ENCODE assay signal across 28 cellular contexts in the genomic region with DNA sequence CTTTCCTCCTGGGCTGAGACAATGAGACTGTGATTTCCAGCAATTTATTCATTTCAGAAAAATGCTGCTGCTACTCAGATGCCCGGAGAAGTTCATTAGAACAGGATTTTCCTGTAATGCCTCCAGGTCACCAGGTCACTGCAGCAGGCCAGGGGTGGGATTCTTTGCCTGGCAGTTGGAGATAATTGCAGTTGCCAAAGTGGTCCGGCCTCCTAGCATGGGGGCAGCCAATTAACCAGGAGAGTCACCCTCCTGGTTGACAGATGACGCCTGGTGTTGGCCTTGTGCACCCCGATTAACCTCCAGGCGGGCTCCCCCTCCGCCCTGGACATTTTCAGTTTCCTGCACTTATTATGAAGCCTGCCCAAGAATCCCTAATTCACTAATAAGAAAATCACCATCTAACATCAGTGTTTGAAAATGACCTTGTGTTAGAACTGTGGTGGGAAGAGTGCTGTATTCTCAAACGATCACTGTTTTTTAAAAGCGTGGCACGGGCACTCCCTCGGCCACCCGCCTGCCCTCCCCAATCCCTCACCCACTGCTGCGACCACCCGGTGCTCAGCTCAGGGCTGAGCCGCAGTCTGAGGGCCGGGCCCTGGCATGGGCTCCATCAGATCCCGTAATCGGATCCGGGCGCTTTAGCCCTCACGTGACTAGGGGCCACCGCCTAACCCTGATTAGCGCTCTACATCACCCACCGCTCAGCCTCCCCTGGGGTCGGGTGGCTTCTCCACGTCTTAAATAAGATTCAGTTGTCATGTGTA. TPM values are rescaled to one million over a fixed set of nuclear protein-coding genes. Genes with fewer than 3 reads are reported as not detected.
DNase-seq lines count a peak whose midpoint lies in the region; ATAC-seq and TF ChIP-seq lines count a peak whose summit lies in the region.
"Had no signal": no experiment of that assay in that cellular context is flagged by ENCODE, and none has a peak within 500 bp of the region (broad histone marks: within the 10 kb centered on the region; RNA-seq: fewer than 3 reads in every experiment).

No MANE protein-coding gene starts in this region.

- no peak overlapping the region for H3T11ph ChIP-seq in H9 (ENCODE audit: low read length)

- no peak overlapping the region for H3K23ac ChIP-seq in H9 (ENCODE audit: insufficient read length, low read depth, low read length)

- no peak overlapping the region for H3K4me2 ChIP-seq in H9 (ENCODE audit: insufficient read depth, insufficient read length, low read length)

- H3K4me3 Mint-ChIP-seq in H9 = no peak overlapping the region
- H3K4me3 Mint-ChIP-seq in naive thymus-derived CD4-positive, alpha-beta T cell = no peak overlapping the region
- H3K4me3 Mint-ChIP-seq: activated CD4-positive, alpha-beta T cell treated with anti-CD3 and anti-CD28 coated beads, Interleukin-2, amount 10 ng/mL, durations not matched to agents 24 days and 14 days; activated T-cell treated with anti-CD3 and anti-CD28 coated beads, Interleukin-2, amount 50 U/mL, for 4 hours; CD4-positive, alpha-beta T cell; dendritic cell treated with granulocyte-macrophage colony-stimulating factor and Interleukin-4, amounts not matched to agents 40 ng/mL and 50 ng/mL, for 4 days; natural killer cell had no signal

- no peak for TF ChIP-seq CTCF in H9 (conservative IDR thresholded peaks at IDR 0.05)

- ATAC-seq in naive thymus-derived CD4-positive, alpha-beta T cell = no peak
- ATAC-seq: activated T-cell treated with anti-CD3 and anti-CD28 coated beads, Interleukin-2, amount 50 U/mL, for 4 hours; natural killer cell; right cardiac atrium had no signal

- peaks cover 7 to 19% of the 10 kb centered on the region in 2 experiments for H3K4me1 Mint-ChIP-seq in H9
- H3K4me1 Mint-ChIP-seq in naive thymus-derived CD4-positive, alpha-beta T cell = peaks cover 0 to 2% (median 0%) of the 10 kb centered on the region in 7 donors
- H3K4me1 Mint-ChIP-seq: activated CD4-positive, alpha-beta T cell treated with anti-CD3 and anti-CD28 coated beads, Interleukin-2, amount 10 ng/mL, durations not matched to agents 24 days and 14 days; natural killer cell had no signal

- no peak overlapping the region for H3K56ac ChIP-seq in H9 (ENCODE audit: insufficient read length, low read depth, low read length)

- H2BK5ac ChIP-seq in H9 (ENCODE audit: insufficient read length, low read length) = no peak overlapping the region

- H3K27ac Mint-ChIP-seq in H9 = no peak overlapping the region
- H3K27ac Mint-ChIP-seq in naive thymus-derived CD4-positive, alpha-beta T cell = no peak overlapping the region
- H3K27ac Mint-ChIP-seq: activated CD4-positive, alpha-beta T cell treated with anti-CD3 and anti-CD28 coated beads, Interleukin-2, amount 10 ng/mL, durations not matched to agents 24 days and 14 days; CD4-positive, alpha-beta T cell; dendritic cell treated with granulocyte-macrophage colony-stimulating factor and Interleukin-4, amounts not matched to agents 40 ng/mL and 50 ng/mL, for 4 days; natural killer cell had no signal

- no peak overlapping the region for H3K9ac ChIP-seq in H9 (ENCODE audit: extremely low read depth, insufficient read length, low read length)
- H3K9ac ChIP-seq: parathyroid adenoma had no signal

- POLR2A ChIA-PET in naive thymus-derived CD4-positive, alpha-beta T cell (lab: Charles Lee) = no interaction called here

- WGBS in H9 (ENCODE audit: extremely low coverage, insufficient read length, low lambda C conversion rate) = no CpG with 5 or more reads among the region's 25 CpGs

- H3K36me3 ChIP-seq in naive thymus-derived CD4-positive, alpha-beta T cell (ENCODE audit: control insufficient read depth in 2 of 3, insufficient read depth in 3 of 3, low read length in 3 of 3) = no peaks in the 10 kb centered on the region
- H3K36me3 ChIP-seq: HAP-1 had no signal

- DNase-seq in H9 (peak; percentile 31), SK-N-DZ (ENCODE audit: low spot score) (peak; percentile 59), left kidney (ENCODE audit: low read depth, low spot score) (peak; percentile 75), retina (peak; percentile 70), LoVo (ENCODE audit: low spot score) (no peak), SW 1271 (lab: John Stamatoyannopoulos, UW) (no peak)
- DNase-seq in naive thymus-derived CD4-positive, alpha-beta T cell = no peak
- DNase-seq: activated CD4-positive, alpha-beta T cell treated with anti-CD3 and anti-CD28 coated beads, Interleukin-2, amount 10 ng/mL, durations not matched to agents 24 days and 14 days; activated gamma-delta T cell treated with Interleukin-2 at 50 U/mL for 16 hours; activated T-cell treated with anti-CD3 and anti-CD28 coated beads, Interleukin-2, amount 50 U/mL, for 4 hours; caudate nucleus; CD4-positive, alpha-beta T cell; KBM-7; MM.1S; natural killer cell; NCI-H2029; NCI-H345; OCI-M1; right cardiac atrium; stimulated activated CD4-positive, alpha-beta T cell treated with anti-CD3 and anti-CD28 coated beads, Interleukin-4, amount 100 ng/mL, for 1 hour; T1000 had no signal

- H2AFZ ChIP-seq in H9 (ENCODE audit: low read length) = no peak overlapping the region
- H2AFZ ChIP-seq: parathyroid adenoma had no signal

- H3K4me1 ChIP-seq in H9 (ENCODE audit: insufficient read depth, low read length) = no peaks in the 10 kb centered on the region
- H3K4me1 ChIP-seq in naive thymus-derived CD4-positive, alpha-beta T cell (ENCODE audit: control insufficient read depth in 2 of 2, insufficient read depth in 2 of 2, low read length in 2 of 2) = no peaks in the 10 kb centered on the region
- H3K4me1 ChIP-seq: HAP-1, parathyroid adenoma had no signal

- no peak overlapping the region for H3K4ac ChIP-seq in H9 (ENCODE audit: low read depth, low read length)

- no peaks in the 10 kb centered on the region for H3K36me3 Mint-ChIP-seq in H9 (ENCODE audit: insufficient read depth in 1 of 3, low read depth in 3 of 3)
- no peaks in the 10 kb centered on the region for H3K36me3 Mint-ChIP-seq in naive thymus-derived CD4-positive, alpha-beta T cell
- H3K36me3 Mint-ChIP-seq: natural killer cell had no signal

- H3K9me3 Mint-ChIP-seq in H9 = peaks cover 0 to 1% of the 10 kb centered on the region in 2 experiments; a peak in 3 of 5 replicates
- peaks cover 0 to 4% (median 0%) of the 10 kb centered on the region in 11 donors for H3K9me3 Mint-ChIP-seq in naive thymus-derived CD4-positive, alpha-beta T cell
- H3K9me3 Mint-ChIP-seq: activated CD4-positive, alpha-beta T cell treated with anti-CD3 and anti-CD28 coated beads, Interleukin-2, amount 10 ng/mL, durations not matched to agents 24 days and 14 days; activated T-cell treated with anti-CD3 and anti-CD28 coated beads, Interleukin-2, amount 50 U/mL, for 4 hours; CD4-positive, alpha-beta T cell; dendritic cell treated with granulocyte-macrophage colony-stimulating factor and Interleukin-4, amounts not matched to agents 40 ng/mL and 50 ng/mL, for 4 days; natural killer cell had no signal

- CTCF ChIA-PET in naive thymus-derived CD4-positive, alpha-beta T cell (lab: Charles Lee) = no interaction called here

- no peak overlapping the region for H3K4me3 ChIP-seq in naive thymus-derived CD4-positive, alpha-beta T cell (ENCODE audit: low read length)
- H3K4me3 ChIP-seq: HAP-1 had no signal

- no peaks in the 10 kb centered on the region for H3K27me3 ChIP-seq in H9 (ENCODE audit: insufficient read depth, low read length)
- no peaks in the 10 kb centered on the region for H3K27me3 ChIP-seq in naive thymus-derived CD4-positive, alpha-beta T cell (ENCODE audit: control insufficient read depth in 2 of 2, insufficient read depth in 2 of 2, low read length in 2 of 2)

- no peak overlapping the region for H4K8ac ChIP-seq in H9 (replicated peaks; ENCODE audit: insufficient read length, low read depth, low read length)

- no peak overlapping the region for H4K5ac ChIP-seq in H9 (ENCODE audit: insufficient read length, low read depth, low read length)

- H2BK15ac ChIP-seq in H9 (ENCODE audit: low read depth, low read length) = no peak overlapping the region

- no peaks in the 10 kb centered on the region for H3K23me2 ChIP-seq in H9 (ENCODE audit: insufficient read length, low read depth, low read length, poor library complexity, severe bottlenecking)

- H4K20me1 ChIP-seq in H9 (ENCODE audit: control insufficient read depth, insufficient read depth, insufficient read length) = no peaks in the 10 kb centered on the region

- H2AK5ac ChIP-seq in H9 (ENCODE audit: insufficient read length, low read length) = no peak overlapping the region

- H3K18ac ChIP-seq in H9 (ENCODE audit: insufficient read length, low read depth, low read length) = no peak overlapping the region

- peaks cover 27% of the 10 kb centered on the region for H3K27me3 Mint-ChIP-seq in H9 (ENCODE audit: low read depth)
- peaks cover 0 to 30% (median 5%) of the 10 kb centered on the region in 5 donors for H3K27me3 Mint-ChIP-seq in naive thymus-derived CD4-positive, alpha-beta T cell
- H3K27me3 Mint-ChIP-seq: activated CD4-positive, alpha-beta T cell treated with anti-CD3 and anti-CD28 coated beads, Interleukin-2, amount 10 ng/mL, durations not matched to agents 24 days and 14 days; dendritic cell treated with granulocyte-macrophage colony-stimulating factor and Interleukin-4, amounts not matched to agents 40 ng/mL and 50 ng/mL, for 4 days had no signal

- H2BK12ac ChIP-seq in H9 (ENCODE audit: insufficient read length, low read depth, low read length) = no peak overlapping the region

- H3K79me2 ChIP-seq in H9 (ENCODE audit: insufficient read depth, low read length) = no peaks in the 10 kb centered on the region

- H3K27ac ChIP-seq in H9 (ENCODE audit: insufficient read length, low read depth, low read length) = no peak overlapping the region
- H3K27ac ChIP-seq in naive thymus-derived CD4-positive, alpha-beta T cell (ENCODE audit: low read depth, low read length) = no peak overlapping the region
- H3K27ac ChIP-seq: parathyroid adenoma had no signal

- no peak overlapping the region for H4K91ac ChIP-seq in H9 (ENCODE audit: insufficient read length, low read depth, low read length)

- no peak overlapping the region for H2BK20ac ChIP-seq in H9 (ENCODE audit: low read depth, low read length, poor library complexity, severe bottlenecking)

- H3K79me1 ChIP-seq in H9 (ENCODE audit: insufficient read depth, low read depth, low read length, poor library complexity, severe bottlenecking) = no peaks in the 10 kb centered on the region

- H2BK120ac ChIP-seq in H9 (ENCODE audit: low read depth, low read length, poor library complexity, severe bottlenecking) = no peak overlapping the region

- no peaks in the 10 kb centered on the region for H3K9me3 ChIP-seq in H9 (ENCODE audit: control insufficient read depth, low read depth, low read length)
- H3K9me3 ChIP-seq in naive thymus-derived CD4-positive, alpha-beta T cell (ENCODE audit: control insufficient read depth in 2 of 3, low read length in 3 of 3) = no peaks in the 10 kb centered on the region
- H3K9me3 ChIP-seq: HAP-1 had no signal

- intact Hi-C loops in naive thymus-derived CD4-positive, alpha-beta T cell (cut with micrococcal nuclease) = no loop called here

- H3K14ac ChIP-seq in H9 (ENCODE audit: insufficient read depth, low read length) = no peak overlapping the region

RNA-seq across cellular contexts. Expression of a gene that starts 12.9 kb away (rescaled TPM):
- 0.70 TPM in 2 replicates for total RNA-seq in H9 (2021)
- polyA plus RNA-seq in SK-N-DZ (2014; cell fraction: cytosol; rRNA removed) = 58.4 and 88.5 TPM in 2 replicates
- polyA plus RNA-seq in SK-N-DZ (2014; cell fraction: nucleus; rRNA removed) = 154 and 333 TPM in 2 replicates
- under 1 TPM in 1 of 5 experiments, not detected in 4; 0.05 TPM for total RNA-seq in naive thymus-derived CD4-positive, alpha-beta T cell
- polyA plus RNA-seq in naive thymus-derived CD4-positive, alpha-beta T cell = not detected
- total RNA-seq: activated CD4-positive, alpha-beta T cell treated with anti-CD3 and anti-CD28 coated beads, Interleukin-2, amount 10 ng/mL, durations not matched to agents 24 days and 14 days; activated T-cell treated with anti-CD3 and anti-CD28 coated beads, Interleukin-2, amount 50 U/mL, for 4 hours; CD4-positive, alpha-beta T cell; endothelial cell of umbilical vein; HT1080; natural killer cell; subcutaneous adipose tissue had no signal
- polyA plus RNA-seq: fibroblast of lung had no signal

Comparison
In these comparisons a context has a peak if more than half of its experiments do, and no peak if none do; other contexts are left out.
1. DNase-seq: peak in H9 (single experiment), SK-N-DZ (single experiment), left kidney (single experiment) and retina (single experiment); none in naive thymus-derived CD4-positive, alpha-beta T cell (0 of 9), LoVo (single experiment) and SW 1271 (0 of 2).